ENCODE assay signal across 28 cellular contexts in the genomic region with DNA sequence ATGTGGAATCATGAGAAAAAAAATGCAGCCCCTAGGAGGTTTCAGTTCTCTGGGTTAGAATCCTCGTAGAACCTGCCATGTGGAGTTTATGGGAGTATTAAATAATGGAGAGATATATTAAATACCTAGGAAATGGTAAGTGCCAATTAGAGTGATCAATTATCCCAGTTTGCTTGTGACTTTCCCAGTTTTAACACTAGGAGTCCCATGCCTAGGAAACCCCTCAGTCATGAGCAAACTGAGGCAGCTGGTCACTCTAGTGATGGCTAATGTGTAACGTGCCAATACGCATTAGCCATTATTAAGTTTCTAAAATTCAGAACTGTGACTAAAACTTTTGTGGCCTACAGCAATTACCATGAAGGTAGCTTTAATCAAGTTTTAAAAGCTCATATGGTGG.
"Had no signal": no experiment of that assay in that cellular context is flagged by ENCODE, and none has a peak within 500 bp of the region (broad histone marks: within the 10 kb centered on the region; RNA-seq: fewer than 3 reads in every experiment).

No MANE protein-coding gene starts in this region.

- DNase-seq: natural killer cell; occipital lobe; ovary; posterior cingulate gyrus; psoas muscle; right cardiac atrium; right lobe of liver; sigmoid colon; small intestine; stimulated activated CD4-positive, alpha-beta T cell treated with anti-CD3 and anti-CD28 coated beads, Interleukin-15, amount 100 ng/mL, for 24 hours; stimulated activated CD4-positive, alpha-beta T cell treated with anti-CD3 and anti-CD28 coated beads, Interleukin-2, amount 100 ng/mL, for 24 hours; stimulated activated CD4-positive, alpha-beta T cell treated with anti-CD3 and anti-CD28 coated beads, Interleukin-2, amount 100 ng/mL, for 48 hours; stimulated activated CD4-positive, alpha-beta T cell treated with anti-CD3 and anti-CD28 coated beads, Interleukin-4, amount 100 ng/mL, for 24 hours; stimulated activated naive B cell treated with anti-CD40 and anti-IgM and Interleukin-4, amounts not matched to agents 10 μg/mL and 1 μg/mL and 100 μg/mL, for 72 hours; stimulated activated naive CD4-positive, alpha-beta T cell treated with Interleukin-2 at 50 U/mL for 16 hours; stomach; thyroid gland; trophoblast cell; upper lobe of left lung had no signal

- H3K4me3 Mint-ChIP-seq: natural killer cell; nephron; neural progenitor cell; stimulated activated effector memory CD8-positive, alpha-beta T cell treated with anti-CD3 and anti-CD28 coated beads, Interleukin-12 subunit alpha, Interleukin-12 subunit beta, amount 100 ng/mL, for 72 hours; stimulated activated naive B cell treated with anti-CD40 and anti-IgM and Interleukin-4, amounts not matched to agents 10 μg/mL and 1 μg/mL and 100 μg/mL, for 72 hours; stimulated activated naive CD8-positive, alpha-beta T cell treated with anti-CD3 and anti-CD28 coated beads, Interleukin-15, Interleukin-2, amounts not matched to agents 100 ng/mL and 50 ng/mL, for 24 hours had no signal

- H3K36me3 Mint-ChIP-seq: natural killer cell; neural progenitor cell; stimulated activated effector memory CD8-positive, alpha-beta T cell treated with anti-CD3 and anti-CD28 coated beads, Interleukin-12 subunit alpha, Interleukin-12 subunit beta, amount 100 ng/mL, for 72 hours; stimulated activated naive B cell treated with anti-CD40 and anti-IgM and Interleukin-4, amounts not matched to agents 10 μg/mL and 1 μg/mL and 100 μg/mL, for 72 hours had no signal

- H3K4me1 ChIP-seq: neural progenitor cell, parathyroid adenoma, psoas muscle, right lobe of liver, sigmoid colon, stomach, thyroid gland, tibial nerve, upper lobe of left lung, vagina had no signal

- H2AFZ ChIP-seq: neural progenitor cell, parathyroid adenoma had no signal

- H3K27me3 ChIP-seq: neural progenitor cell, ovary, right lobe of liver, sigmoid colon, stomach, thyroid gland, tibial nerve, upper lobe of left lung, vagina had no signal

- H3K27ac ChIP-seq: neural progenitor cell, ovary, parathyroid adenoma, psoas muscle, right lobe of liver, sigmoid colon, stomach, thoracic aorta, thyroid gland, tibial nerve, upper lobe of left lung, vagina had no signal

- H3K27ac Mint-ChIP-seq: natural killer cell; nephron; neural progenitor cell; progenitor cell of endocrine pancreas; stimulated activated effector memory CD8-positive, alpha-beta T cell treated with anti-CD3 and anti-CD28 coated beads, Interleukin-12 subunit alpha, Interleukin-12 subunit beta, amount 100 ng/mL, for 72 hours; stimulated activated naive B cell treated with anti-CD40 and anti-IgM and Interleukin-4, amounts not matched to agents 10 μg/mL and 1 μg/mL and 100 μg/mL, for 72 hours; stimulated activated naive CD8-positive, alpha-beta T cell treated with anti-CD3 and anti-CD28 coated beads, Interleukin-15, Interleukin-2, amounts not matched to agents 100 ng/mL and 50 ng/mL, for 24 hours had no signal

- ATAC-seq: natural killer cell; psoas muscle; right cardiac atrium; right lobe of liver; stimulated activated effector memory CD8-positive, alpha-beta T cell treated with anti-CD3 and anti-CD28 coated beads, Interleukin-12 subunit alpha, Interleukin-12 subunit beta, amount 100 ng/mL, for 72 hours; stimulated activated naive B cell treated with anti-CD40 and anti-IgM and Interleukin-4, amounts not matched to agents 10 μg/mL and 1 μg/mL and 100 μg/mL, for 72 hours had no signal

- H3K4me2 ChIP-seq: neural progenitor cell had no signal

- H3K4me1 Mint-ChIP-seq: natural killer cell; nephron; neural progenitor cell; stimulated activated effector memory CD8-positive, alpha-beta T cell treated with anti-CD3 and anti-CD28 coated beads, Interleukin-12 subunit alpha, Interleukin-12 subunit beta, amount 100 ng/mL, for 72 hours; stimulated activated naive B cell treated with anti-CD40 and anti-IgM and Interleukin-4, amounts not matched to agents 10 μg/mL and 1 μg/mL and 100 μg/mL, for 72 hours had no signal

- H3K79me2 ChIP-seq: parathyroid adenoma had no signal

- H3K36me3 ChIP-seq: neural progenitor cell, ovary, right lobe of liver, sigmoid colon, stomach, thoracic aorta, thyroid gland, tibial nerve, upper lobe of left lung, vagina had no signal

- H3K27me3 Mint-ChIP-seq: stimulated activated naive CD8-positive, alpha-beta T cell treated with anti-CD3 and anti-CD28 coated beads, Interleukin-15, Interleukin-2, amounts not matched to agents 100 ng/mL and 50 ng/mL, for 24 hours had no signal

- H3K4me3 ChIP-seq: neural progenitor cell, ovary, psoas muscle, right lobe of liver, sigmoid colon, stomach, thoracic aorta, thyroid gland, tibial nerve, upper lobe of left lung, vagina had no signal
